Comparison of ENCODE assay signal across 8 cellular contexts in genomic region chr1:61724721-61725694, GRCh38. TPM values are rescaled to one million over a fixed set of nuclear protein-coding genes. Genes with fewer than 3 reads are reported as not detected.
DNase-seq lines count a peak whose midpoint lies in the region; ATAC-seq, FAIRE-seq and TF ChIP-seq lines count a peak whose summit lies in the region.

Gene TM2D1, minus strand, starts transcription at chr1:61725141. Its CDS starts 21 bp downstream, at chr1:61725120.

- TF ChIP-seq CTCF in HepG2 (CRISPR knock-in tag; IDR thresholded peaks at IDR 0.05): peak; percentile 24; the same call in 1 of the 2 replicates

- peak; percentile 91 for FAIRE-seq in HepG2 (lab: Jason Lieb, UNC)

- peak; percentile 92 for DNase-seq in NCI-H69 (lab: John Stamatoyannopoulos, UW)
- peak; percentile 70 to 82 for DNase-seq in activated CD4-positive, alpha-beta T cell treated with anti-CD3 and anti-CD28 coated beads, Interleukin-2, amount 50 U/mL, for 24 hours (ENCODE audit: low read depth in 1 of 2, low spot score in 1 of 2)
- DNase-seq in dermis blood vessel endothelial cell: peak; percentile 92
- peak; percentile 82 for DNase-seq in HepG2 (ENCODE audit: low spot score)
- DNase-seq in stimulated activated CD4-positive, alpha-beta T cell treated with anti-CD3 and anti-CD28 coated beads, Interleukin-4, amount 100 ng/mL, for 1 hour: peak; percentile 82

- TSS peak; percentile 87 for BruUV-seq in HepG2 (replicated peaks; lab: Mats Ljungman, UMichigan)

- H3K4me3 ChIP-seq in BLaER1: peak within 1 kb of the TSS; percentile 87
- peak within 1 kb of the TSS; percentile 87 to 96 (median 94) for H3K4me3 ChIP-seq in HepG2 (replicated peaks in 1 of 3; ENCODE audit: insufficient read depth in 1 of 3, low read depth in 2 of 3, low read length in 3 of 3)

- ATAC-seq in GM19328 (IDR thresholded peaks at IDR 0.05; ENCODE audit: unreplicated experiment) (peak; percentile 100), HG03520 (IDR thresholded peaks at IDR 0.05; ENCODE audit: unreplicated experiment) (peak; percentile 100), HepG2 (peak; percentile 100)

- peak within 1 kb of the TSS; percentile 60 for H2AFZ ChIP-seq in HepG2 (ENCODE audit: low read length)

- H3K4me2 ChIP-seq in BLaER1 (peak within 1 kb of the TSS; percentile 90), HepG2 (ENCODE audit: low read depth, low read length) (peak within 1 kb of the TSS; percentile 82)

- peak within 1 kb of the TSS; percentile 94 for H3K27ac ChIP-seq in BLaER1
- peak within 1 kb of the TSS; percentile 74 for H3K27ac ChIP-seq in HepG2 (ENCODE audit: extremely low read length, insufficient read depth, low read length)

- H3K36me3 ChIP-seq in BLaER1 (peaks cover 21% of the 10 kb centered on the region), HepG2 (replicated peaks in 1 of 2; ENCODE audit: control insufficient read depth in 1 of 2, insufficient read depth in 2 of 2, low read length in 2 of 2) (no peaks in the 10 kb centered on the region)

- peaks cover 23% of the 10 kb centered on the region for H3K4me1 ChIP-seq in BLaER1
- H3K4me1 ChIP-seq in HepG2 (ENCODE audit: insufficient read depth, low read length): peaks cover 30% of the 10 kb centered on the region

- peak; percentile 96 to 99 for TF ChIP-seq POLR2A in HepG2 (IDR thresholded peaks at IDR 0.05; ENCODE audit: insufficient read depth in 1 of 2, low read depth in 2 of 2, low read length in 2 of 2)

- CTCF ChIA-PET in HepG2 (lab: Yijun Ruan, JAX; ENCODE audit: low intra/inter-chr PET ratio, low total read pairs): no interaction called here

- peaks cover 16% of the 10 kb centered on the region; the same call in 1 of the 2 replicates for H4K20me1 ChIP-seq in BLaER1
- H4K20me1 ChIP-seq in HepG2 (ENCODE audit: insufficient read depth, low read length): no peaks in the 10 kb centered on the region

- TF ChIP-seq EP300 in HepG2 (IDR thresholded peaks at IDR 0.05; ENCODE audit: low read depth in 2 of 2, low read length in 2 of 2): no peak
- TF ChIP-seq EP300 in HepG2 (CRISPR knock-in tag; IDR thresholded peaks at IDR 0.05; ENCODE audit: borderline replicate concordance): 0 out of 2 replicates have a peak, but pooled peaks have one; percentile 32

- intact Hi-C loops in HepG2 (cut with micrococcal nuclease; ENCODE audit: unreplicated experiment): loop anchor here (10.0 kb wide), 1 partner anchor 120 kb away; no protein-coding TSS in a partner anchor

- H3K79me2 ChIP-seq in HepG2 (ENCODE audit: insufficient read depth, low read length): peaks cover 23% of the 10 kb centered on the region

- WGBS in HepG2 (ENCODE audit: low lambda C conversion rate): under 1% methylated on average over 24 of the region's 46 CpGs

- TF ChIP-seq RAD21 in HepG2 (CRISPR knock-in tag; IDR thresholded peaks at IDR 0.05): no peak

- in situ Hi-C loops in HepG2 (cut with HindIII; ENCODE audit: extremely low pct_ligation_motif_present, low pct_unique_long_range_greater_than_20kb): no loop called here

- H3K9me3 ChIP-seq in BLaER1 (no peaks in the 10 kb centered on the region), HepG2 (ENCODE audit: low read length) (no peaks in the 10 kb centered on the region)

- POLR2A ChIA-PET in HepG2 (lab: Yijun Ruan, JAX): interaction anchor here (1.0 to 1.3 kb wide), 3 partner anchors 10 to 12 kb away, joined by 3 to 6 read pairs (median 4); no protein-coding TSS in a partner anchor

- no peaks in the 10 kb centered on the region for H3K27me3 ChIP-seq in BLaER1
- no peaks in the 10 kb centered on the region; a peak in 1 of 5 replicates for H3K27me3 ChIP-seq in HepG2 (ENCODE audit: control insufficient read depth in 1 of 2, insufficient read depth in 2 of 2, low read length in 2 of 2)

- peak within 1 kb of the TSS; percentile 94 for H3K9ac ChIP-seq in BLaER1
- H3K9ac ChIP-seq in HepG2 (ENCODE audit: insufficient read depth, low read depth, low read length): peak within 1 kb of the TSS; percentile 92

TF ChIP-seq in HepG2, 621 proteins besides CTCF, POLR2A, EP300 and RAD21 (continues in another document):
- TF ChIP-seq ZNF552 (CRISPR knock-in tag; IDR thresholded peaks at IDR 0.05; ENCODE audit: borderline replicate concordance) (peak; percentile 63; the same call in 1 of the 2 replicates), NFYC (CRISPR knock-in tag; IDR thresholded peaks at IDR 0.05) (no peak; the same call in 1 of the 2 replicates), ZFYVE20 (CRISPR knock-in tag; IDR thresholded peaks at IDR 0.05; ENCODE audit: borderline replicate concordance, low read depth) (peak; percentile 72; the same call in 1 of the 2 replicates), ZNF703 (CRISPR knock-in tag; IDR thresholded peaks at IDR 0.05; ENCODE audit: borderline replicate concordance) (no peak), NCOR1 (IDR thresholded peaks at IDR 0.05; ENCODE audit: borderline replicate concordance, low read length) (no peak), HMGXB3 (CRISPR knock-in tag; IDR thresholded peaks at IDR 0.05; ENCODE audit: borderline replicate concordance) (peak; percentile 49; the same call in 1 of the 2 replicates), DDIT3 (CRISPR knock-in tag; IDR thresholded peaks at IDR 0.05) (no peak), ETV5 (CRISPR knock-in tag; IDR thresholded peaks at IDR 0.05; ENCODE audit: borderline replicate concordance) (peak; percentile 94), ARNT2 (CRISPR knock-in tag; IDR thresholded peaks at IDR 0.05; ENCODE audit: low read depth) (peak; percentile 75), ZFP1 (CRISPR knock-in tag; IDR thresholded peaks at IDR 0.05) (peak; percentile 76; the same call in 1 of the 2 replicates)

RNA-seq across cellular contexts. Expression of gene TM2D1, which starts in this region (rescaled TPM):
- total RNA-seq in dermis blood vessel endothelial cell: 48.8 and 65.6 TPM in 2 replicates
- 13.6 and 26.6 TPM in 2 replicates for total RNA-seq in HepG2 (2016; rRNA removed; fragmentation: Illumina TruSeq; extraction: Trizol)
- total RNA-seq in HepG2 (2016; cell fraction: cytosol; rRNA removed; fragmentation: Illumina TruSeq; extraction: Trizol; ENCODE audit: low read depth): 7.2 and 10.4 TPM in 2 replicates
- 13.0 and 24.5 TPM in 2 replicates for total RNA-seq in HepG2 (2016; cell fraction: insoluble cytoplasmic fraction; rRNA removed; fragmentation: Illumina TruSeq; extraction: Trizol)
- total RNA-seq in HepG2 (2016; cell fraction: membrane; rRNA removed; fragmentation: Illumina TruSeq; extraction: Trizol): 11.2 and 11.3 TPM in 2 replicates
- total RNA-seq in HepG2 (2016; cell fraction: nucleus; rRNA removed; fragmentation: Illumina TruSeq; extraction: Trizol): 38.4 and 39.9 TPM in 2 replicates
- 49.0 and 49.2 TPM in 2 replicates for polyA plus RNA-seq in HepG2 (2011; rRNA removed)
- 30.3 and 42.8 TPM in 2 replicates for polyA plus RNA-seq in HepG2 (2011; cell fraction: cytosol; rRNA removed)
- polyA plus RNA-seq in HepG2 (2011; cell fraction: nucleus; rRNA removed): 27.1 and 36.2 TPM in 2 replicates
- polyA plus RNA-seq in HepG2 (2012): 39.0 and 47.2 TPM in 2 replicates
- 6.5 and 7.6 TPM in 2 replicates for polyA plus RNA-seq in HepG2 (2016; cell fraction: cytosol; fragmentation: Illumina TruSeq; extraction: Trizol; ENCODE audit: low read depth)
- 12.9 and 14.8 TPM in 2 replicates for polyA plus RNA-seq in HepG2 (2016; cell fraction: insoluble cytoplasmic fraction; fragmentation: Illumina TruSeq; extraction: Trizol; ENCODE audit: low read depth)
- polyA plus RNA-seq in HepG2 (2016; cell fraction: membrane; fragmentation: Illumina TruSeq; extraction: Trizol; ENCODE audit: low read depth): 7.5 and 9.9 TPM in 2 replicates
- polyA plus RNA-seq in HepG2 (2016; cell fraction: nucleus; fragmentation: Illumina TruSeq; extraction: Trizol; ENCODE audit: insufficient read depth, low read depth): 35.0 and 43.3 TPM in 2 replicates
- polyA minus RNA-seq in HepG2 (2011; rRNA and poly(A)+ RNA removed; ENCODE audit: low replicate concordance): 14.3 and 21.4 TPM in 2 replicates
- polyA minus RNA-seq in HepG2 (2011; cell fraction: cytosol; rRNA and poly(A)+ RNA removed): 21.5 and 25.8 TPM in 2 replicates
- 70.6 and 76.6 TPM in 2 replicates for polyA minus RNA-seq in HepG2 (2011; cell fraction: nucleus; rRNA and poly(A)+ RNA removed)

Comparison
In these comparisons a context has a peak if more than half of its experiments do, and no peak if none do; other contexts are left out.
1. Peak in every context shown above with its lines: DNase-seq, ATAC-seq, H3K4me3 ChIP-seq and H3K27ac ChIP-seq.